In genomic region chr2:134897932-134898331, GRCh38 we compare ENCODE assay signal across 11 cellular contexts. TPM values are rescaled to one million over a fixed set of nuclear protein-coding genes. Genes with fewer than 3 reads are reported as not detected.
A peak's percentile ranks its signal among the peaks of the same experiment; 100 is the strongest.
DNase-seq lines count a peak whose midpoint lies in the region; ATAC-seq, FAIRE-seq and TF ChIP-seq lines count a peak whose summit lies in the region.
"Had no signal": no experiment of that assay in that cellular context is flagged by ENCODE, and none has a peak within 500 bp of the region (broad histone marks: within the 10 kb centered on the region; RNA-seq: fewer than 3 reads in every experiment).

No MANE protein-coding gene starts in this region.

- H3K9me3 ChIP-seq in A549, result no peaks in the 10 kb centered on the region
- no peaks in the 10 kb centered on the region for H3K9me3 ChIP-seq in PC-9 (ENCODE audit: insufficient read depth, low read depth)

- no TSS peak for BruUV-seq in PC-9 (replicated peaks; lab: Mats Ljungman, UMichigan)

- no peak for TF ChIP-seq EP300 in A549 (IDR thresholded peaks at IDR 0.05)

- peak; percentile 55; the same call in 2 of the 3 replicates for TF ChIP-seq CTCF in A549 (IDR thresholded peaks at IDR 0.05)
- peak; percentile 67 for TF ChIP-seq CTCF in PC-9 (conservative IDR thresholded peaks at IDR 0.05)

- no peak overlapping the region for H3K4me2 ChIP-seq in A549
- H3K4me2 ChIP-seq in PC-9, result no peak overlapping the region

- DNase-seq in A549 (ENCODE audit: low read depth in 1 of 2, low spot score in 1 of 2) (no peak), ELR (ENCODE audit: low read depth) (peak; percentile 47), PC-9 (no peak), glomerular visceral epithelial cell (ENCODE audit: extremely low spot score) (peak; percentile 15), NCI-H1436 treated with DMSO at 0.1 percent for 48 hours (lab: John Stamatoyannopoulos, UW) (no peak), NCI-H2196 treated with DMSO at 0.1 percent for 48 hours (lab: John Stamatoyannopoulos, UW; ENCODE audit: unreplicated experiment) (no peak)
- no peak for DNase-seq in activated CD8-positive, alpha-beta memory T cell treated with anti-CD3 and anti-CD28 coated beads, Interleukin-2, amount 50 U/mL, for 4 hours
- DNase-seq: activated CD4-positive, alpha-beta T cell treated with anti-CD3 and anti-CD28 coated beads, Interleukin-2, amount 50 U/mL, for 48 hours; NCI-H2029; posterior cingulate gyrus had no signal

- intact Hi-C loops in PC-9 (cut with micrococcal nuclease; ENCODE audit: unreplicated experiment), result loop anchor here (1.0 to 5.0 kb wide), 4 partner anchors 115 to 438 kb away; no protein-coding TSS in a partner anchor

- H3K9me2 ChIP-seq in PC-9 (ENCODE audit: insufficient read depth), result no peaks in the 10 kb centered on the region; the same call in none of the 2 replicates

- no peaks in the 10 kb centered on the region for H3F3A ChIP-seq in PC-9 (ENCODE audit: insufficient read depth, low read depth)

- no peaks in the 10 kb centered on the region for H3K79me2 ChIP-seq in PC-9 (ENCODE audit: low read depth)

- POLR2A ChIA-PET in A549 (lab: Yijun Ruan, JAX) (no interaction called here), PC-9 (lab: Charles Lee; ENCODE audit: unreplicated experiment) (no interaction called here)

- no peaks in the 10 kb centered on the region for H4K20me1 ChIP-seq in PC-9 (ENCODE audit: insufficient read depth)

- H3K4me1 ChIP-seq in A549 (no peaks in the 10 kb centered on the region), PC-9 (replicated peaks; ENCODE audit: insufficient read depth) (no peaks in the 10 kb centered on the region)

- H2AFZ ChIP-seq in PC-9, result no peak overlapping the region

- peak; percentile 52 to 76; a peak in 4 of 5 replicates for TF ChIP-seq RAD21 in A549 (conservative IDR thresholded peaks at IDR 0.05 in 1 of 2, IDR thresholded peaks at IDR 0.05 in 1 of 2)

- TF ChIP-seq POLR2A in A549 (IDR thresholded peaks at IDR 0.05; ENCODE audit: low read length), result no peak

- no peaks in the 10 kb centered on the region for H3K27me3 ChIP-seq in PC-9 (ENCODE audit: insufficient read depth, low read depth)

- ATAC-seq in A549 (no peak), GM21786 (IDR thresholded peaks at IDR 0.05; ENCODE audit: unreplicated experiment) (no peak)

- no peaks in the 10 kb centered on the region for H3K36me3 ChIP-seq in PC-9 (ENCODE audit: low read depth)

- no peak for FAIRE-seq in A549 (lab: Jason Lieb, UNC)

- no peak overlapping the region for H3K4me3 ChIP-seq in A549
- no peak overlapping the region for H3K4me3 ChIP-seq in PC-9

- CTCF ChIA-PET in A549 (lab: Yijun Ruan, JAX) (interaction anchor here (0.7 to 2.6 kb wide), 7 partner anchors 10 to 438 kb away, joined by 3 to 16 read pairs (median 3); no protein-coding TSS in a partner anchor), PC-9 (lab: Charles Lee) (interaction anchor here (1.3 kb wide), 1 partner anchor 115 kb away, joined by 3 read pairs; no protein-coding TSS in a partner anchor)

- H3K27ac ChIP-seq in A549, result no peak overlapping the region
- H3K27ac ChIP-seq in PC-9, result no peak overlapping the region

TF ChIP-seq in A549, 52 proteins besides CTCF, POLR2A, EP300 and RAD21:
- TF ChIP-seq TFCP2L1 (CRISPR knock-in tag; IDR thresholded peaks at IDR 0.05) (no peak), SMC3 (IDR thresholded peaks at IDR 0.05) (peak; percentile 79), HOXA7 (CRISPR knock-in tag; IDR thresholded peaks at IDR 0.05) (no peak), POLR2AphosphoS2 (conservative IDR thresholded peaks at IDR 0.05; ENCODE audit: low read length) (no peak), ESRRA (IDR thresholded peaks at IDR 0.05; ENCODE audit: borderline replicate concordance, low read length) (no peak), FOSB (CRISPR knock-in tag; IDR thresholded peaks at IDR 0.05) (no peak), PBX3 (IDR thresholded peaks at IDR 0.05) (no peak), JUN (IDR thresholded peaks at IDR 0.05) (no peak)

RNA-seq across cellular contexts. Expression of gene CCNT2, which starts 20.7 kb away (rescaled TPM):
- polyA plus RNA-seq in A549 (2011; rRNA removed) (20.7 and 24.4 TPM in 2 replicates), A549 (2017; fragmentation: RNase III; extraction: RNeasy Plus Mini Kit Qiagen cat#74134 plus additional on column Dnase treatment) (12.6 to 14.8 TPM (median 12.8 TPM) in 3 replicates)
- polyA plus RNA-seq in A549 (2012; cell fraction: cytosol; rRNA removed), result 4.1 and 4.6 TPM in 2 replicates
- 9.5 and 11.5 TPM in 2 replicates for polyA plus RNA-seq in A549 (2012; cell fraction: nucleus; rRNA removed)
- polyA minus RNA-seq in A549 (2011; rRNA and poly(A)+ RNA removed), result 20.7 and 23.0 TPM in 2 replicates
- 19.1 and 26.2 TPM in 2 replicates for total RNA-seq in PC-9 (2021)

RNA-seq across cellular contexts. Expression of gene ACMSD, which starts 59.5 kb away (rescaled TPM):
- polyA plus RNA-seq in A549 (2011; rRNA removed) (0.09 and 0.13 TPM in 2 replicates), A549 (2017; fragmentation: RNase III; extraction: RNeasy Plus Mini Kit Qiagen cat#74134 plus additional on column Dnase treatment) (not detected in 3 replicates)
- polyA plus RNA-seq in A549 (2012; cell fraction: cytosol; rRNA removed), result not detected in 2 replicates
- polyA plus RNA-seq in A549 (2012; cell fraction: nucleus; rRNA removed), result not detected in 2 replicates
- 0.19 TPM in 1 of 2 replicates, not detected in the other for polyA minus RNA-seq in A549 (2011; rRNA and poly(A)+ RNA removed)
- not detected in 2 replicates for total RNA-seq in PC-9 (2021)

Comparison
In these comparisons a context has a peak if more than half of its experiments do, and no peak if none do; other contexts are left out.
1. DNase-seq: peak in ELR (single experiment) and glomerular visceral epithelial cell (single experiment); none in A549 (0 of 2), PC-9 (0 of 2), activated CD8-positive, alpha-beta memory T cell treated with anti-CD3 and anti-CD28 coated beads, Interleukin-2, amount 50 U/mL, for 4 hours (single experiment), NCI-H1436 treated with DMSO at 0.1 percent for 48 hours (single experiment) and NCI-H2196 treated with DMSO at 0.1 percent for 48 hours (single experiment).